ENCODE assay signal across 15 cellular contexts in the genomic region with DNA sequence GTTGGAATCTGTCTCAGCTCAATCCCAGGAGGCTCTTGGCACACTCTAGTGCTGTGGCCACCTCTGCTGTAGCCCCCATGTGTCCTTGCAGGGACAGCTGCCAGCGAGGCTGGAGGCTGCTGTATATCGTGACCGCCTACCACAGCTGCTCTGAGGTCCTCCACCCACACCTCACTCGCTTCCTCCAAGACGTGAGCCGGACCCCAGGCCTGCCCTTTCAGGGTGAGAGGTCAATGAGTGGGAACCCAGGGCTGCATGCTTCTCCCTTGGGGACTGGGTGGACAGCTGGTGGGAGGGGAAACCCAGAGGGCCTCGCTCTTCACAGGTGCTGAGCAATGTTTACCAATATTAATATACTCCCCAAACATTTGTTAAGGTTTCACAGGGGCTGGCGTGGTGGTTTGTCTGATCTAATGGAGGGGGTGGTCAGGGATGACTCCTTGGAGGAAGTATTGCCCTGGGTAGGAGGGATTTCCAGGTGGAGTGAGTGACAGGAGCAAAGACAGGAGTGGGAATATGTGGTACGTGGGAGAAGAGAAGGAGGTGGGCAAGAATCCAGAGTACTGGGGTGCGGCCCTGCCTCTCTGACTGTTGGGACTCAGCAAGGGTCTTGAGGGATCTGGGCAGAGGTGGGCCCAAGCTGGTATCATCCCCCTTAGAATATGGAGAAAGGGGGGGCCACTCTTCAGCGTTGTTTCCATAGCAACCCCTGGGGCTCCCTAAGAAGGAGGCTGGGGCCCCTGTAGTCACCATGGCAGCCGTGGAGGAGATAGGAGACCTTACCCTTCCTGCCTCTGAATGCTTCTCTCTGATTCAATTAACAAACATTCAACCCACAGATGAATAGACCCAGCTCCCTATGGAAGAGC. TPM values are rescaled to one million over a fixed set of nuclear protein-coding genes. Genes with fewer than 3 reads are reported as not detected.
DNase-seq lines count a peak whose midpoint lies in the region; ATAC-seq and TF ChIP-seq lines count a peak whose summit lies in the region.
"Had no signal": no experiment of that assay in that cellular context is flagged by ENCODE, and none has a peak within 500 bp of the region (broad histone marks: within the 10 kb centered on the region; RNA-seq: fewer than 3 reads in every experiment).

No MANE protein-coding gene starts in this region.

- no peak overlapping the region for H2AK9ac ChIP-seq in IMR-90 (replicated peaks; ENCODE audit: low read depth, low read length, poor library complexity)

- intact Hi-C loops in IMR-90 (cut with micrococcal nuclease) = no loop called here
- intact Hi-C loops in testis (cut with DNase I; ENCODE audit: low total_unique reads) = no loop called here
- intact Hi-C loops in CD4-positive, alpha-beta T cell (cut with DNase I, micrococcal nuclease) = loop anchor here in 1 of 2 experiments (2.0 kb wide), 1 partner anchor 21 kb away; no protein-coding TSS in a partner anchor

- H2BK15ac ChIP-seq in IMR-90 (ENCODE audit: low read depth, low read length) = no peak overlapping the region

- WGBS in IMR-90 (ENCODE audit: extremely low coverage in 2 of 2, insufficient read length in 1 of 2), 2 experiments = no CpG with 5 or more reads among the region's 12 CpGs
- 70 to 82% methylated on average over 10 to 12 of the region's 12 CpGs for WGBS in testis, 2 donors

- POLR2A ChIA-PET in IMR-90 (lab: Charles Lee; ENCODE audit: unreplicated experiment) = no interaction called here
- POLR2A ChIA-PET in CD4-positive, alpha-beta T cell (lab: Charles Lee) = no interaction called here

- H3K4me3 ChIP-seq in IMR-90 (ENCODE audit: insufficient read depth, low read depth, low read length) (no peak overlapping the region), testis (no peak overlapping the region)
- H3K4me3 ChIP-seq: gastrocnemius medialis had no signal

- H3K79me1 ChIP-seq in IMR-90 (ENCODE audit: low read depth in 1 of 2, low read length in 2 of 2) = no peaks in the 10 kb centered on the region

- BruUV-seq in IMR-90 (replicated peaks; lab: Mats Ljungman, UMichigan) = no TSS peak

- H2BK5ac ChIP-seq in IMR-90 (ENCODE audit: low read depth, low read length, poor library complexity, severe bottlenecking) = no peak overlapping the region

- H3K27ac ChIP-seq in IMR-90 (ENCODE audit: insufficient read depth, low read length) (no peak overlapping the region), testis (no peak overlapping the region)
- no peak overlapping the region for H3K27ac ChIP-seq in CD4-positive, alpha-beta T cell (ENCODE audit: low read depth, low read length)
- H3K27ac ChIP-seq: gastrocnemius medialis had no signal

- no peak overlapping the region for H3K9ac ChIP-seq in IMR-90 (ENCODE audit: low read depth, low read length)

- ATAC-seq in GM18861 (IDR thresholded peaks at IDR 0.05; ENCODE audit: unreplicated experiment) = peak; percentile 37
- peak; percentile 61 for ATAC-seq in HG02571 (IDR thresholded peaks at IDR 0.05; ENCODE audit: unreplicated experiment)
- ATAC-seq in IMR-90 (ENCODE audit: low read depth) = no peak
- ATAC-seq in stimulated activated memory B cell treated with anti-CD40 and anti-IgM and Interleukin-4, amounts not matched to agents 10 μg/mL and 1 μg/mL and 100 μg/mL, for 72 hours = peak; percentile 54
- ATAC-seq in CD4-positive, alpha-beta T cell (ENCODE audit: poor library complexity) = no peak
- ATAC-seq: gastrocnemius medialis, sciatic nerve, SK-N-SH treated with all-trans-retinoic acid at 6 μM for 48 hours had no signal

- H3K4me3 Mint-ChIP-seq in stimulated activated memory B cell treated with anti-CD40 and anti-IgM and Interleukin-4, amounts not matched to agents 10 μg/mL and 1 μg/mL and 100 μg/mL, for 72 hours = peak overlapping the region; percentile 7
- no peak overlapping the region for H3K4me3 Mint-ChIP-seq in CD4-positive, alpha-beta T cell
- H3K4me3 Mint-ChIP-seq: activated B cell treated with CpG ODN at 0.5 μM for 24 hours had no signal

- dilution Hi-C loops in IMR-90 (cut with HindIII; ENCODE audit: low sequenced_read_pairs, unreplicated experiment) = no loop called here

- peak; percentile 27 for DNase-seq in IMR-90
- DNase-seq in testis = no peak
- DNase-seq in CD4-positive, alpha-beta T cell = no peak
- DNase-seq in NK-92 (lab: John Stamatoyannopoulos, UW; ENCODE audit: unreplicated experiment) = no peak
- DNase-seq: activated B cell treated with CpG ODN at 0.5 μM for 24 hours, aorta, gastrocnemius medialis, islet precursor cell, NCI-H1694, substantia nigra had no signal

- in situ Hi-C loops in IMR-90 (cut with MboI; ENCODE audit: low sequenced_read_pairs) = no loop called here

- no peaks in the 10 kb centered on the region for H4K20me1 ChIP-seq in IMR-90 (ENCODE audit: insufficient read depth, low read length)

- H3K27me3 ChIP-seq in IMR-90 (ENCODE audit: control insufficient read depth, insufficient read depth, low read length) (no peaks in the 10 kb centered on the region; the same call in 1 of the 2 replicates), testis (no peaks in the 10 kb centered on the region)
- H3K27me3 ChIP-seq in CD4-positive, alpha-beta T cell (ENCODE audit: control insufficient read depth, insufficient read depth, low read length) = no peaks in the 10 kb centered on the region
- H3K27me3 ChIP-seq: gastrocnemius medialis had no signal

- no peak overlapping the region for H2BK20ac ChIP-seq in IMR-90 (ENCODE audit: low read depth, low read length)

- no peak for TF ChIP-seq POLR2A in IMR-90 (IDR thresholded peaks at IDR 0.05; ENCODE audit: low read depth, low read length)
- no peak for TF ChIP-seq POLR2A in testis (IDR thresholded peaks at IDR 0.05)

- H4K5ac ChIP-seq in IMR-90 (ENCODE audit: low read depth, low read length) = no peak overlapping the region

- H3K9me3 ChIP-seq in IMR-90 (ENCODE audit: control insufficient read depth, insufficient read depth, low read length) (no peaks in the 10 kb centered on the region; the same call in 1 of the 2 replicates), testis (no peaks in the 10 kb centered on the region)
- H3K9me3 ChIP-seq in CD4-positive, alpha-beta T cell (ENCODE audit: control insufficient read depth, low read length) = no peaks in the 10 kb centered on the region
- H3K9me3 ChIP-seq: gastrocnemius medialis had no signal

- H3K27me3 Mint-ChIP-seq in stimulated activated memory B cell treated with anti-CD40 and anti-IgM and Interleukin-4, amounts not matched to agents 10 μg/mL and 1 μg/mL and 100 μg/mL, for 72 hours = no peaks in the 10 kb centered on the region
- H3K27me3 Mint-ChIP-seq in CD4-positive, alpha-beta T cell = no peaks in the 10 kb centered on the region
- H3K27me3 Mint-ChIP-seq: activated B cell treated with CpG ODN at 0.5 μM for 24 hours had no signal

- no peak overlapping the region for H3K14ac ChIP-seq in IMR-90 (replicated peaks; ENCODE audit: low read depth, low read length)

- 0 out of 2 replicates have a peak, but pooled peaks cover 4% of the 10 kb centered on the region for H3K4me1 ChIP-seq in IMR-90 (ENCODE audit: control insufficient read depth, insufficient read depth, low read length)
- H3K4me1 ChIP-seq in testis = peaks cover 12% of the 10 kb centered on the region
- H3K4me1 ChIP-seq: gastrocnemius medialis had no signal

- H3K36me3 Mint-ChIP-seq in stimulated activated memory B cell treated with anti-CD40 and anti-IgM and Interleukin-4, amounts not matched to agents 10 μg/mL and 1 μg/mL and 100 μg/mL, for 72 hours = no peaks in the 10 kb centered on the region
- H3K36me3 Mint-ChIP-seq in CD4-positive, alpha-beta T cell (ENCODE audit: low read depth) = no peaks in the 10 kb centered on the region

- no peak overlapping the region for H3K4me2 ChIP-seq in IMR-90 (ENCODE audit: low read depth, low read length)

- peak overlapping the region; percentile 34 for H3K27ac Mint-ChIP-seq in stimulated activated memory B cell treated with anti-CD40 and anti-IgM and Interleukin-4, amounts not matched to agents 10 μg/mL and 1 μg/mL and 100 μg/mL, for 72 hours
- H3K27ac Mint-ChIP-seq in CD4-positive, alpha-beta T cell = no peak overlapping the region
- H3K27ac Mint-ChIP-seq: activated B cell treated with CpG ODN at 0.5 μM for 24 hours had no signal

- H4K91ac ChIP-seq in IMR-90 (ENCODE audit: insufficient read depth, low read depth, low read length) = no peak overlapping the region

- H2AFZ ChIP-seq in IMR-90 (replicated peaks; ENCODE audit: low read length, poor library complexity) = peak overlapping the region; percentile 43

- no peak overlapping the region for H2BK120ac ChIP-seq in IMR-90 (ENCODE audit: low read depth, low read length)

- no peaks in the 10 kb centered on the region for H3K36me3 ChIP-seq in IMR-90 (ENCODE audit: control insufficient read depth, insufficient read depth, low read length)
- H3K36me3 ChIP-seq in testis (ENCODE audit: low read depth, missing control alignments) = no peaks in the 10 kb centered on the region
- H3K36me3 ChIP-seq: gastrocnemius medialis had no signal

- H3K18ac ChIP-seq in IMR-90 (ENCODE audit: low read depth, low read length) = no peak overlapping the region

- no peak overlapping the region for H3K56ac ChIP-seq in IMR-90 (ENCODE audit: extremely low read depth, insufficient read depth, low read length)

- no peak overlapping the region for H4K8ac ChIP-seq in IMR-90 (ENCODE audit: low read depth in 2 of 2, low read length in 2 of 2)

- H3K9me3 Mint-ChIP-seq in stimulated activated memory B cell treated with anti-CD40 and anti-IgM and Interleukin-4, amounts not matched to agents 10 μg/mL and 1 μg/mL and 100 μg/mL, for 72 hours = no peaks in the 10 kb centered on the region
- H3K9me3 Mint-ChIP-seq in CD4-positive, alpha-beta T cell = no peaks in the 10 kb centered on the region
- H3K9me3 Mint-ChIP-seq: activated B cell treated with CpG ODN at 0.5 μM for 24 hours had no signal

- peaks cover 44% of the 10 kb centered on the region for H3K4me1 Mint-ChIP-seq in stimulated activated memory B cell treated with anti-CD40 and anti-IgM and Interleukin-4, amounts not matched to agents 10 μg/mL and 1 μg/mL and 100 μg/mL, for 72 hours
- H3K4me1 Mint-ChIP-seq in CD4-positive, alpha-beta T cell (ENCODE audit: low read depth) = peaks cover 15% of the 10 kb centered on the region

- H2AK5ac ChIP-seq in IMR-90 (ENCODE audit: low read depth, low read length) = peak overlapping the region; percentile 9; the same call in 1 of the 2 replicates

- CTCF ChIA-PET in IMR-90 (lab: Yijun Ruan, JAX) = no interaction called here
- CTCF ChIA-PET in CD4-positive, alpha-beta T cell (lab: Charles Lee) = no interaction called here

- peaks cover 16% of the 10 kb centered on the region for H3K9me1 ChIP-seq in IMR-90 (ENCODE audit: insufficient read depth, low read length)

- H3K23ac ChIP-seq in IMR-90 (ENCODE audit: low read depth, low read length) = no peak overlapping the region

- TF ChIP-seq CTCF in IMR-90 (conservative IDR thresholded peaks at IDR 0.05; ENCODE audit: low read depth, low read length) = no peak
- TF ChIP-seq CTCF in testis (IDR thresholded peaks at IDR 0.05) = no peak
- TF ChIP-seq CTCF in CD4-positive, alpha-beta T cell (IDR thresholded peaks at IDR 0.05) = no peak

- no peak overlapping the region for H3K4ac ChIP-seq in IMR-90 (ENCODE audit: low read depth, low read length)

- TF ChIP-seq RAD21 in IMR-90 (IDR thresholded peaks at IDR 0.05; ENCODE audit: low read length) = no peak

RNA-seq across cellular contexts. Expression of a gene that starts 22.2 kb away (rescaled TPM):
- total RNA-seq in IMR-90 (2012; rRNA removed) (79.6 and 86.1 TPM in 2 replicates), testis (100 to 1,000 TPM; 213 to 253 TPM)
- polyA plus RNA-seq in IMR-90 (2012; rRNA removed) (54.6 and 57.6 TPM in 2 replicates), testis (ENCODE audit: insufficient read depth, low read depth, low replicate concordance) (172 TPM)
- 48.0 and 70.0 TPM in 2 replicates for polyA plus RNA-seq in IMR-90 (2012; cell fraction: cytosol; rRNA removed)
- polyA plus RNA-seq in IMR-90 (2012; cell fraction: nucleus; rRNA removed; ENCODE audit: low replicate concordance) = 28.3 and 30.6 TPM in 2 replicates
- total RNA-seq in CD4-positive, alpha-beta T cell = 100 to 1,000 TPM; 117 to 119 TPM

RNA-seq across cellular contexts. Expression of a gene that starts 52.9 kb away (rescaled TPM):
- total RNA-seq in IMR-90 (2012; rRNA removed) (0.18 and 0.56 TPM in 2 replicates), testis (10 to 100 TPM; 18.6 to 30.2 TPM)
- polyA plus RNA-seq in IMR-90 (2012; rRNA removed) (0.49 and 1.1 TPM in 2 replicates), testis (ENCODE audit: insufficient read depth, low read depth, low replicate concordance) (21.7 TPM)
- polyA plus RNA-seq in IMR-90 (2012; cell fraction: cytosol; rRNA removed) = 0.02 and 0.90 TPM in 2 replicates
- 6.4 and 7.3 TPM in 2 replicates for polyA plus RNA-seq in IMR-90 (2012; cell fraction: nucleus; rRNA removed; ENCODE audit: low replicate concordance)
- total RNA-seq in CD4-positive, alpha-beta T cell = 1 to 10 TPM; 1.2 to 1.6 TPM

Comparison
In these comparisons a context has a peak if more than half of its experiments do, and no peak if none do; other contexts are left out.
1. ATAC-seq: peak in GM18861 (single experiment), HG02571 (single experiment) and stimulated activated memory B cell treated with anti-CD40 and anti-IgM and Interleukin-4, amounts not matched to agents 10 μg/mL and 1 μg/mL and 100 μg/mL, for 72 hours (single experiment); none in IMR-90 (single experiment) and CD4-positive, alpha-beta T cell (single experiment).
2. RNA of a gene that starts 52.9 kb away (total RNA-seq): 18.6 to 30.2 TPM in testis; 1.2 to 1.6 TPM in CD4-positive, alpha-beta T cell and 0.18 to 0.56 TPM in IMR-90; every median in the first group is over 4 times any median in the second.